Comparison of ENCODE assay signal across 27 cellular contexts in genomic region chr12:113768850-113769249, GRCh38.
"Had no signal": no experiment of that assay in that cellular context is flagged by ENCODE, and none has a peak within 500 bp of the region (broad histone marks: within the 10 kb centered on the region; RNA-seq: fewer than 3 reads in every experiment).

No MANE protein-coding gene starts in this region.

- H3K36me3 ChIP-seq: ovary, sigmoid colon, stomach, thoracic aorta, thyroid gland, tibial nerve, upper lobe of left lung, vagina had no signal

- H3K4me1 Mint-ChIP-seq: natural killer cell; nephron; stimulated activated effector memory CD8-positive, alpha-beta T cell treated with anti-CD3 and anti-CD28 coated beads, Interleukin-12 subunit alpha, Interleukin-12 subunit beta, amount 100 ng/mL, for 72 hours; stimulated activated naive B cell treated with anti-CD40 and anti-IgM and Interleukin-4, amounts not matched to agents 10 μg/mL and 1 μg/mL and 100 μg/mL, for 72 hours had no signal

- H3K9me3 ChIP-seq: ovary, psoas muscle, sigmoid colon, stomach, thoracic aorta, thyroid gland, tibial nerve, upper lobe of left lung, vagina had no signal

- H3K27ac Mint-ChIP-seq: naive thymus-derived CD4-positive, alpha-beta T cell; natural killer cell; nephron; progenitor cell of endocrine pancreas; stimulated activated effector memory CD8-positive, alpha-beta T cell treated with anti-CD3 and anti-CD28 coated beads, Interleukin-12 subunit alpha, Interleukin-12 subunit beta, amount 100 ng/mL, for 72 hours; stimulated activated naive B cell treated with anti-CD40 and anti-IgM and Interleukin-4, amounts not matched to agents 10 μg/mL and 1 μg/mL and 100 μg/mL, for 72 hours had no signal

- H3K36me3 Mint-ChIP-seq: naive thymus-derived CD4-positive, alpha-beta T cell; natural killer cell; stimulated activated effector memory CD8-positive, alpha-beta T cell treated with anti-CD3 and anti-CD28 coated beads, Interleukin-12 subunit alpha, Interleukin-12 subunit beta, amount 100 ng/mL, for 72 hours had no signal

- H3K4me3 Mint-ChIP-seq: naive thymus-derived CD4-positive, alpha-beta T cell; natural killer cell; nephron; stimulated activated effector memory CD8-positive, alpha-beta T cell treated with anti-CD3 and anti-CD28 coated beads, Interleukin-12 subunit alpha, Interleukin-12 subunit beta, amount 100 ng/mL, for 72 hours; stimulated activated naive B cell treated with anti-CD40 and anti-IgM and Interleukin-4, amounts not matched to agents 10 μg/mL and 1 μg/mL and 100 μg/mL, for 72 hours had no signal

- H3K27ac ChIP-seq: ovary, parathyroid adenoma, psoas muscle, sigmoid colon, stomach, thoracic aorta, thyroid gland, tibial nerve, upper lobe of left lung, vagina had no signal

- H3K9ac ChIP-seq: parathyroid adenoma had no signal

- H2AFZ ChIP-seq: parathyroid adenoma had no signal

- DNase-seq: naive thymus-derived CD4-positive, alpha-beta T cell; natural killer cell; occipital lobe; ovary; posterior cingulate gyrus; psoas muscle; right cardiac atrium; sigmoid colon; small intestine; stimulated activated CD4-positive, alpha-beta T cell treated with anti-CD3 and anti-CD28 coated beads, Interleukin-15, amount 100 ng/mL, for 24 hours; stimulated activated CD4-positive, alpha-beta T cell treated with anti-CD3 and anti-CD28 coated beads, Interleukin-2, amount 100 ng/mL, for 24 hours; stimulated activated CD4-positive, alpha-beta T cell treated with anti-CD3 and anti-CD28 coated beads, Interleukin-2, amount 100 ng/mL, for 48 hours; stimulated activated CD4-positive, alpha-beta T cell treated with anti-CD3 and anti-CD28 coated beads, Interleukin-4, amount 100 ng/mL, for 24 hours; stimulated activated naive B cell treated with anti-CD40 and anti-IgM and Interleukin-4, amounts not matched to agents 10 μg/mL and 1 μg/mL and 100 μg/mL, for 72 hours; stimulated activated naive CD4-positive, alpha-beta T cell treated with Interleukin-2 at 50 U/mL for 16 hours; stomach; thyroid gland; trophoblast cell; upper lobe of left lung had no signal

- H3K4me1 ChIP-seq: parathyroid adenoma, psoas muscle, sigmoid colon, stomach, thyroid gland, tibial nerve, upper lobe of left lung, vagina had no signal

- FAIRE-seq: small intestine, urothelium cell line had no signal

- H3K4me3 ChIP-seq: ovary, psoas muscle, sigmoid colon, stomach, thoracic aorta, thyroid gland, tibial nerve, upper lobe of left lung, vagina had no signal

- H3K27me3 ChIP-seq: ovary, thyroid gland, vagina had no signal

- ATAC-seq: naive thymus-derived CD4-positive, alpha-beta T cell; natural killer cell; psoas muscle; right cardiac atrium; stimulated activated effector memory CD8-positive, alpha-beta T cell treated with anti-CD3 and anti-CD28 coated beads, Interleukin-12 subunit alpha, Interleukin-12 subunit beta, amount 100 ng/mL, for 72 hours; stimulated activated naive B cell treated with anti-CD40 and anti-IgM and Interleukin-4, amounts not matched to agents 10 μg/mL and 1 μg/mL and 100 μg/mL, for 72 hours had no signal

- H3K79me2 ChIP-seq: parathyroid adenoma had no signal
